Comparison of ENCODE assay signal across 8 cellular contexts in the genomic region with DNA sequence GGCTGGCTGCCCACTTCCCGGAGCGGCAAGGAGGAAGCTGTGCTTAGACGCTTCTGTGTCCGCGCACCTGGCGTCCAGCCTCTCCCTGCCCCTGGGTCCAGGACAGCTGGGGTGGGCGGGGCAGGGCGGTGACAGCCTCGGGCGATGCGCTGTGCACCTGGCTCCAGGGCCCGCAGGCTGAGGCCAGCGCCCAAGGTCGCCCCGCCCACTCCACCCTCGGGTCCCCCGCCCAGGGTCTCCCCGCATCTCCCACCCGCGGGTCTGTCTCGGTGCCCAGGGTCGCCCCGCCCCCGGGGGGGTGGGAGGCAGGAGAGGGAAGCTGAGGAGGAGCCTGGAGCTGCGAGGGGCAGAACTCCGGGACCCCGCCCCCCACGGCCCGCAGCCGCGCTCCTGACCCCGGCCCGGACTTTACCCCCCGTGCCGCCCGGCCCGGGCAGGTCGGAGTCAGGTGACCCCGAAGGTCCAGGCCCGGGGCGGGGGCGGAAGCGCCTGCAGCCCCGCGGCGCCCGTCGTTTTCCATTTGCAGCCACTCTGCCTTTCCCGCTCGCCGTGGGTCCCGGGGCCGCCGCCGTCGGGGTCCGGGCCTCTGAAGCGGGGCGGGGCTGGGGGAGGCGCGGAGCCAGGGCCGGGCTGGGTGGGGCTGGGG. TPM values are rescaled to one million over a fixed set of nuclear protein-coding genes. Genes with fewer than 3 reads are reported as not detected.
DNase-seq lines count a peak whose midpoint lies in the region; ATAC-seq and TF ChIP-seq lines count a peak whose summit lies in the region.

A gene with protein sequence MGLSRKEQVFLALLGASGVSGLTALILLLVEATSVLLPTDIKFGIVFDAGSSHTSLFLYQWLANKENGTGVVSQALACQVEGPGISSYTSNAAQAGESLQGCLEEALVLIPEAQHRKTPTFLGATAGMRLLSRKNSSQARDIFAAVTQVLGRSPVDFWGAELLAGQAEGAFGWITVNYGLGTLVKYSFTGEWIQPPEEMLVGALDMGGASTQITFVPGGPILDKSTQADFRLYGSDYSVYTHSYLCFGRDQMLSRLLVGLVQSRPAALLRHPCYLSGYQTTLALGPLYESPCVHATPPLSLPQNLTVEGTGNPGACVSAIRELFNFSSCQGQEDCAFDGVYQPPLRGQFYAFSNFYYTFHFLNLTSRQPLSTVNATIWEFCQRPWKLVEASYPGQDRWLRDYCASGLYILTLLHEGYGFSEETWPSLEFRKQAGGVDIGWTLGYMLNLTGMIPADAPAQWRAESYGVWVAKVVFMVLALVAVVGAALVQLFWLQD (minus strand): TSS at position 69 of the 646 bp plus-strand sequence. CDS start 3,072 bp downstream, outside the sequence.

- H3K36me3 ChIP-seq in testis (ENCODE audit: low read depth, missing control alignments): no peaks in the 10 kb centered on the region

- no peaks in the 10 kb centered on the region for H3K36me3 Mint-ChIP-seq in activated naive CD8-positive, alpha-beta T cell treated with anti-CD3 and anti-CD28 coated beads, Interleukin-2, amount 50 U/mL, for 24 hours (ENCODE audit: low read depth)

- no peaks in the 10 kb centered on the region for H3K9me3 ChIP-seq in testis

- H3K9me3 Mint-ChIP-seq in activated naive CD8-positive, alpha-beta T cell treated with anti-CD3 and anti-CD28 coated beads, Interleukin-2, amount 50 U/mL, for 24 hours: no peaks in the 10 kb centered on the region

- H3K27ac ChIP-seq in testis: no peak within 1 kb of the TSS

- no peak for TF ChIP-seq CTCF in NB4 (IDR thresholded peaks at IDR 0.05; ENCODE audit: low read depth, low read length)
- no peak for TF ChIP-seq CTCF in testis (IDR thresholded peaks at IDR 0.05)

- no peak for TF ChIP-seq POLR2A in NB4 (IDR thresholded peaks at IDR 0.05; ENCODE audit: extremely low read depth, insufficient read length)
- TF ChIP-seq POLR2A in testis (IDR thresholded peaks at IDR 0.05): no peak

- ATAC-seq in activated naive CD8-positive, alpha-beta T cell treated with anti-CD3 and anti-CD28 coated beads, Interleukin-2, amount 50 U/mL, for 24 hours: no peak
- ATAC-seq in GM21723 (IDR thresholded peaks at IDR 0.05; ENCODE audit: unreplicated experiment) (no peak), HG02938 (IDR thresholded peaks at IDR 0.05; ENCODE audit: unreplicated experiment) (no peak)

- H3K27me3 Mint-ChIP-seq in activated naive CD8-positive, alpha-beta T cell treated with anti-CD3 and anti-CD28 coated beads, Interleukin-2, amount 50 U/mL, for 24 hours: peaks cover 21% of the 10 kb centered on the region

- no peaks in the 10 kb centered on the region for H3K4me1 ChIP-seq in testis

- no peak within 1 kb of the TSS for H3K27ac Mint-ChIP-seq in activated naive CD8-positive, alpha-beta T cell treated with anti-CD3 and anti-CD28 coated beads, Interleukin-2, amount 50 U/mL, for 24 hours

- H3K27me3 ChIP-seq in testis: no peaks in the 10 kb centered on the region

- H3K4me1 Mint-ChIP-seq in activated naive CD8-positive, alpha-beta T cell treated with anti-CD3 and anti-CD28 coated beads, Interleukin-2, amount 50 U/mL, for 24 hours: peaks cover 13% of the 10 kb centered on the region

- peak within 1 kb of the TSS; percentile 21 for H3K4me3 Mint-ChIP-seq in activated naive CD8-positive, alpha-beta T cell treated with anti-CD3 and anti-CD28 coated beads, Interleukin-2, amount 50 U/mL, for 24 hours

- intact Hi-C loops in testis (cut with DNase I; ENCODE audit: low total_unique reads): no loop called here

- H3K4me3 ChIP-seq in NB4 (ENCODE audit: low read depth, low read length) (no peak within 1 kb of the TSS), testis (peak within 1 kb of the TSS; percentile 22 to 60)

- WGBS in testis, 2 donors: 0 to 1% methylated on average over 1 to 28 of the region's 62 CpGs

- DNase-seq in DMS53 (lab: John Stamatoyannopoulos, UW) (peak; percentile 99), NB4 (ENCODE audit: low read depth) (peak; percentile 48), iPS-NIHi7 (ENCODE audit: extremely low spot score) (peak; percentile 90), testis (no peak), SIG-M5 treated with dmso at 0.1 percent for 504 hours (lab: John Stamatoyannopoulos, UW; ENCODE audit: unreplicated experiment) (no peak)
- no peak for DNase-seq in activated naive CD8-positive, alpha-beta T cell treated with anti-CD3 and anti-CD28 coated beads, Interleukin-2, amount 50 U/mL, for 24 hours

RNA-seq across cellular contexts. Expression of the gene that starts here (rescaled TPM):
- total RNA-seq in testis: 1 to 10 TPM; 2.0 to 2.2 TPM
- polyA plus RNA-seq in testis (ENCODE audit: insufficient read depth, low read depth, low replicate concordance): 0.37 TPM

Comparison
In these comparisons a context has a peak if more than half of its experiments do, and no peak if none do; other contexts are left out.
1. DNase-seq: peak in DMS53 (single experiment), NB4 (single experiment) and iPS-NIHi7 (single experiment); none in activated naive CD8-positive, alpha-beta T cell treated with anti-CD3 and anti-CD28 coated beads, Interleukin-2, amount 50 U/mL, for 24 hours (single experiment), testis (single experiment) and SIG-M5 treated with dmso at 0.1 percent for 504 hours (single experiment).